In genomic region chr3:69994934-69995333, GRCh38 we compare ENCODE assay signal across 28 cellular contexts.
"Had no signal": no experiment of that assay in that cellular context is flagged by ENCODE, and none has a peak within 500 bp of the region (broad histone marks: within the 10 kb centered on the region; RNA-seq: fewer than 3 reads in every experiment).

No MANE protein-coding gene starts in this region.

- ATAC-seq: esophagus mucosa; foreskin keratinocyte; left colon; naive thymus-derived CD8-positive, alpha-beta T cell; psoas muscle; stimulated activated naive B cell treated with anti-CD40 and anti-IgM and Interleukin-4, amounts not matched to agents 10 μg/mL and 1 μg/mL and 100 μg/mL, for 72 hours; WTC11 had no signal

- DNase-seq: activated CD4-positive, alpha-beta memory T cell treated with anti-CD3 and anti-CD28 coated beads, Interleukin-2, amount 10 ng/mL, durations not matched to agents 7 days and 5 days; activated CD4-positive, alpha-beta T cell treated with anti-CD3 and anti-CD28 coated beads for 1 hour; activated CD4-positive, alpha-beta T cell treated with anti-CD3 and anti-CD28 coated beads, Interleukin-2, amount 10 ng/mL, durations not matched to agents 7 days and 5 days; activated CD8-positive, alpha-beta memory T cell treated with anti-CD3 and anti-CD28 coated beads, Interleukin-2, amount 50 U/mL, for 48 hours; activated gamma-delta T cell; activated naive CD4-positive, alpha-beta T cell treated with anti-CD3 and anti-CD28 coated beads, Interleukin-2, amount 10 ng/mL, durations not matched to agents 7 days and 5 days; activated T-cell treated with anti-CD3 and anti-CD28 coated beads, Interleukin-2, amount 50 U/mL, for 24 hours; amniotic stem cell; brain microvascular endothelial cell; endodermal cell; foreskin keratinocyte; heart left ventricle; hypothalamus; immature natural killer cell; kidney; left colon; mesenchymal stem cell; naive thymus-derived CD8-positive, alpha-beta T cell; nucleus accumbens; psoas muscle; stimulated activated CD4-positive, alpha-beta T cell treated with anti-CD3 and anti-CD28 coated beads, Interleukin-15, amount 100 ng/mL, for 24 hours; stimulated activated CD4-positive, alpha-beta T cell treated with anti-CD3 and anti-CD28 coated beads, Interleukin-2, amount 100 ng/mL, for 24 hours; stimulated activated naive B cell treated with anti-CD40 and anti-IgM and Interleukin-4, amounts not matched to agents 10 μg/mL and 1 μg/mL and 100 μg/mL, for 72 hours; stomach; T1000; thyroid gland had no signal
